Comparison of ENCODE assay signal across 12 cellular contexts in genomic region chr4:41385486-41385885, GRCh38.
DNase-seq lines count a peak whose midpoint lies in the region; ATAC-seq and TF ChIP-seq lines count a peak whose summit lies in the region.
"Had no signal": no experiment of that assay in that cellular context is flagged by ENCODE, and none has a peak within 500 bp of the region (broad histone marks: within the 10 kb centered on the region; RNA-seq: fewer than 3 reads in every experiment).

No MANE protein-coding gene starts in this region.

- intact Hi-C loops in naive thymus-derived CD4-positive, alpha-beta T cell (cut with micrococcal nuclease): no loop called here

- no peak overlapping the region for H3K4me3 ChIP-seq in subcutaneous abdominal adipose tissue (ENCODE audit: low read depth in 1 of 5, low read length in 5 of 5)
- H3K4me3 ChIP-seq in naive thymus-derived CD4-positive, alpha-beta T cell (ENCODE audit: low read length): no peak overlapping the region
- H3K4me3 ChIP-seq: GM23248 had no signal

- H3K4me1 ChIP-seq in subcutaneous abdominal adipose tissue (ENCODE audit: control insufficient read depth in 5 of 5, insufficient read depth in 5 of 5, low read length in 5 of 5): peaks cover 0 to 30% (median 25%) of the 10 kb centered on the region in 5 donors
- H3K4me1 ChIP-seq in naive thymus-derived CD4-positive, alpha-beta T cell (ENCODE audit: control insufficient read depth in 2 of 2, insufficient read depth in 2 of 2, low read length in 2 of 2): no peaks in the 10 kb centered on the region

- H3K4me1 Mint-ChIP-seq in naive thymus-derived CD4-positive, alpha-beta T cell: no peaks in the 10 kb centered on the region
- H3K4me1 Mint-ChIP-seq: B cell had no signal

- no peak overlapping the region for H3K4me3 Mint-ChIP-seq in naive thymus-derived CD4-positive, alpha-beta T cell
- H3K4me3 Mint-ChIP-seq: B cell; CD4-positive, alpha-beta T cell had no signal

- no peak overlapping the region for H3K9ac ChIP-seq in subcutaneous abdominal adipose tissue (ENCODE audit: low read length in 5 of 5)
- H3K9ac ChIP-seq: GM23248 had no signal

- TF ChIP-seq CTCF in VCaP (conservative IDR thresholded peaks at IDR 0.05): no peak

- ATAC-seq in naive thymus-derived CD4-positive, alpha-beta T cell: no peak
- ATAC-seq: HCT116 had no signal

- no peaks in the 10 kb centered on the region for H3K36me3 Mint-ChIP-seq in naive thymus-derived CD4-positive, alpha-beta T cell

- H3K27ac Mint-ChIP-seq in naive thymus-derived CD4-positive, alpha-beta T cell: no peak overlapping the region
- H3K27ac Mint-ChIP-seq: B cell; CD4-positive, alpha-beta T cell had no signal

- no peaks in the 10 kb centered on the region for H3K9me3 ChIP-seq in subcutaneous abdominal adipose tissue (ENCODE audit: control insufficient read depth in 5 of 5, low read length in 5 of 5)
- no peaks in the 10 kb centered on the region for H3K9me3 ChIP-seq in naive thymus-derived CD4-positive, alpha-beta T cell (ENCODE audit: control insufficient read depth in 2 of 3, low read length in 3 of 3)

- H3K9me3 Mint-ChIP-seq in naive thymus-derived CD4-positive, alpha-beta T cell: peaks cover 0 to 5% (median 2%) of the 10 kb centered on the region in 11 donors
- H3K9me3 Mint-ChIP-seq: CD4-positive, alpha-beta T cell had no signal

- peak overlapping the region; percentile 39; the same call in 1 of the 2 replicates for H3K27ac ChIP-seq in VCaP
- peak overlapping the region; percentile 20 for H3K27ac ChIP-seq in subcutaneous abdominal adipose tissue (ENCODE audit: low read depth, low read length)
- H3K27ac ChIP-seq in naive thymus-derived CD4-positive, alpha-beta T cell (ENCODE audit: low read depth, low read length): no peak overlapping the region
- H3K27ac ChIP-seq: GM23248 had no signal

- no peaks in the 10 kb centered on the region for H3K27me3 ChIP-seq in subcutaneous abdominal adipose tissue (ENCODE audit: control insufficient read depth in 5 of 5, insufficient read depth in 4 of 5, low read length in 5 of 5)
- no peaks in the 10 kb centered on the region for H3K27me3 ChIP-seq in naive thymus-derived CD4-positive, alpha-beta T cell (ENCODE audit: control insufficient read depth in 2 of 2, insufficient read depth in 2 of 2, low read length in 2 of 2)

- H3K27me3 Mint-ChIP-seq in naive thymus-derived CD4-positive, alpha-beta T cell: peaks cover 0 to 5% (median 0%) of the 10 kb centered on the region in 5 donors
- H3K27me3 Mint-ChIP-seq: B cell; CD4-positive, alpha-beta T cell had no signal

- POLR2A ChIA-PET in naive thymus-derived CD4-positive, alpha-beta T cell (lab: Charles Lee): no interaction called here

- CTCF ChIA-PET in naive thymus-derived CD4-positive, alpha-beta T cell (lab: Charles Lee): no interaction called here

- H3K36me3 ChIP-seq in subcutaneous abdominal adipose tissue (ENCODE audit: control insufficient read depth in 5 of 5, insufficient read depth in 5 of 5, low read length in 5 of 5): peaks cover 0 to 6% (median 0%) of the 10 kb centered on the region in 5 donors
- H3K36me3 ChIP-seq in naive thymus-derived CD4-positive, alpha-beta T cell (ENCODE audit: control insufficient read depth in 2 of 3, insufficient read depth in 3 of 3, low read length in 3 of 3): no peaks in the 10 kb centered on the region

- DNase-seq in dermis blood vessel endothelial cell (peak; percentile 71), lung microvascular endothelial cell (ENCODE audit: low read depth in 2 of 2) (peak; percentile 47 to 73), NCI-H2227 (lab: John Stamatoyannopoulos, UW; ENCODE audit: unreplicated experiment) (no peak)
- DNase-seq in naive thymus-derived CD4-positive, alpha-beta T cell: no peak
- no peak for DNase-seq in activated CD4-positive, alpha-beta T cell treated with anti-CD3 and anti-CD28 coated beads, Interleukin-2, amount 50 U/mL, for 4 hours
- DNase-seq: ACHN; CD4-positive, alpha-beta T cell; GM23248 had no signal

Comparison
In these comparisons a context has a peak if more than half of its experiments do, and no peak if none do; other contexts are left out.
1. DNase-seq: peak in dermis blood vessel endothelial cell (single experiment) and lung microvascular endothelial cell (2 of 2); none in naive thymus-derived CD4-positive, alpha-beta T cell (0 of 9), NCI-H2227 (single experiment) and activated CD4-positive, alpha-beta T cell treated with anti-CD3 and anti-CD28 coated beads, Interleukin-2, amount 50 U/mL, for 4 hours (0 of 2).